8 cellular contexts compared by ENCODE assay signal in genomic region chr7:73701357-73701995, GRCh38. TPM values are rescaled to one million over a fixed set of nuclear protein-coding genes. Genes with fewer than 3 reads are reported as not detected.
DNase-seq lines count a peak whose midpoint lies in the region; ATAC-seq and TF ChIP-seq lines count a peak whose summit lies in the region.

No MANE protein-coding gene starts in this region.

- DNase-seq in A673 (ENCODE audit: low spot score) (peak; percentile 58), ELR (ENCODE audit: low read depth) (peak; percentile 78), colonic mucosa (peak; percentile 74), mucosa of descending colon (peak in 2 of 3 donors; percentile 79 to 81), activated gamma-delta T cell treated with Interleukin-2 at 50 U/mL for 16 hours (no peak), NCI-H2029 treated with DMSO at 0.1 percent for 48 hours (lab: John Stamatoyannopoulos, UW) (no peak)

- H3K27ac ChIP-seq in A673 (ENCODE audit: low read depth, low read length, poor library complexity, severe bottlenecking) (peak overlapping the region; percentile 68), OCI-LY3 (ENCODE audit: low read length) (no peak overlapping the region), colonic mucosa (no peak overlapping the region)

- CTCF ChIA-PET in A673 (lab: Charles Lee) = interaction anchor here (0.6 to 1.1 kb wide), 2 partner anchors 8 to 203 kb away, joined by 3 to 15 read pairs; no protein-coding TSS in a partner anchor

- H3K79me2 ChIP-seq in OCI-LY3 (ENCODE audit: low read length) = no peaks in the 10 kb centered on the region

- no peak overlapping the region for H2AFZ ChIP-seq in OCI-LY3 (ENCODE audit: low read depth, low read length)

- H3K27me3 ChIP-seq in A673 (replicated peaks; ENCODE audit: insufficient read depth, low read depth, low read length, poor library complexity) (no peaks in the 10 kb centered on the region), OCI-LY3 (ENCODE audit: low read depth, low read length) (no peaks in the 10 kb centered on the region), colonic mucosa (no peaks in the 10 kb centered on the region)

- intact Hi-C loops in A673 (cut with micrococcal nuclease; ENCODE audit: unreplicated experiment) (no loop called here), colonic mucosa (cut with DNase I) (no loop called here), mucosa of descending colon (cut with DNase I, micrococcal nuclease) (no loop called here)

- H3K9me3 ChIP-seq in A673 (ENCODE audit: low read depth, low read length, poor library complexity, severe bottlenecking) (no peaks in the 10 kb centered on the region), OCI-LY3 (ENCODE audit: insufficient read depth, low read length) (no peaks in the 10 kb centered on the region), colonic mucosa (no peaks in the 10 kb centered on the region), mucosa of descending colon (no peaks in the 10 kb centered on the region)

- peak; percentile 58 for TF ChIP-seq CTCF in A673 (conservative IDR thresholded peaks at IDR 0.05; ENCODE audit: low read depth, low read length)
- peak; percentile 32 for TF ChIP-seq CTCF in OCI-LY3 (IDR thresholded peaks at IDR 0.05; ENCODE audit: low read depth, low read length)
- peak; percentile 41 for TF ChIP-seq CTCF in colonic mucosa (IDR thresholded peaks at IDR 0.05)
- peak; percentile 55 for TF ChIP-seq CTCF in mucosa of descending colon (IDR thresholded peaks at IDR 0.05)

- POLR2A ChIA-PET in A673 (lab: Charles Lee; ENCODE audit: low non-redundant PET) = no interaction called here

- peak; percentile 75 for ATAC-seq in mucosa of descending colon
- ATAC-seq in GM21423 (IDR thresholded peaks at IDR 0.05; ENCODE audit: unreplicated experiment) = no peak

- no peak overlapping the region for H3K4me2 ChIP-seq in OCI-LY3 (ENCODE audit: low read length)

- no peaks in the 10 kb centered on the region; the same call in 1 of the 2 replicates for H4K20me1 ChIP-seq in OCI-LY3 (ENCODE audit: insufficient read depth, low read length)

- BruUV-seq in A673 (replicated peaks; lab: Mats Ljungman, UMichigan) = TSS peak; percentile 25

- H3K36me3 ChIP-seq in A673 (ENCODE audit: insufficient read depth, low read length, poor library complexity, severe bottlenecking) = peaks cover 66% of the 10 kb centered on the region
- H3K36me3 ChIP-seq in OCI-LY3 (replicated peaks; ENCODE audit: low read depth, low read length) = peaks cover 25% of the 10 kb centered on the region
- H3K36me3 ChIP-seq in colonic mucosa = no peaks in the 10 kb centered on the region
- H3K36me3 ChIP-seq in mucosa of descending colon (ENCODE audit: low read depth) = no peaks in the 10 kb centered on the region

- H3K9ac ChIP-seq in OCI-LY3 (ENCODE audit: low read length) = no peak overlapping the region
- H3K9ac ChIP-seq in colonic mucosa (ENCODE audit: low read depth in 2 of 2, low read length in 2 of 2) = no peak overlapping the region

- H3K4me1 ChIP-seq in A673 (ENCODE audit: insufficient read depth, low read length, poor library complexity, severe bottlenecking) = peaks cover 34% of the 10 kb centered on the region
- H3K4me1 ChIP-seq in OCI-LY3 (ENCODE audit: low read length) = no peaks in the 10 kb centered on the region
- no peaks in the 10 kb centered on the region for H3K4me1 ChIP-seq in colonic mucosa
- no peaks in the 10 kb centered on the region for H3K4me1 ChIP-seq in mucosa of descending colon (ENCODE audit: low read depth)

- no peak overlapping the region for H3K4me3 ChIP-seq in A673 (ENCODE audit: low read depth, low read length, poor library complexity, severe bottlenecking)
- H3K4me3 ChIP-seq in OCI-LY3 (ENCODE audit: low read length) = no peak overlapping the region
- no peak overlapping the region for H3K4me3 ChIP-seq in colonic mucosa
- H3K4me3 ChIP-seq in mucosa of descending colon = no peak overlapping the region

RNA-seq across cellular contexts. Expression of gene STX1A, which starts 18.0 kb away (rescaled TPM):
- total RNA-seq in A673 (2021) (37.8 and 47.1 TPM in 2 replicates), colonic mucosa (1 to 10 TPM; 7.0 to 7.2 TPM), mucosa of descending colon (10 to 100 TPM in 1 of 3 donors, 1 to 10 TPM in 2; 5.2 to 23.9 (median 6.1) TPM)

RNA-seq across cellular contexts. Expression of gene BUD23, which starts 18.1 kb away (rescaled TPM):
- total RNA-seq in A673 (2021) = 133 and 138 TPM in 2 replicates
- 10 to 100 TPM; 46.4 to 79.5 TPM for total RNA-seq in colonic mucosa
- total RNA-seq in mucosa of descending colon = 10 to 100 TPM; 38.4 to 61.2 (median 43.0) TPM

RNA-seq across cellular contexts. Expression of gene DNAJC30, which starts 18.2 kb away (rescaled TPM):
- total RNA-seq in A673 (2021) (11.1 and 11.8 TPM in 2 replicates), colonic mucosa (10 to 100 TPM in 1 of 2 donors, 1 to 10 TPM in 1; 9.7 to 15.1 TPM), mucosa of descending colon (10 to 100 TPM in 2 of 3 donors, 1 to 10 TPM in 1; 8.7 to 10.5 (median 10.2) TPM)

RNA-seq across cellular contexts. Expression of gene VPS37D, which starts 33.8 kb away (rescaled TPM):
- total RNA-seq in A673 (2021) (8.7 and 10.1 TPM in 2 replicates), colonic mucosa (1 to 10 TPM in 1 of 2 donors, under 1 TPM in 1; 0.62 to 2.0 TPM), mucosa of descending colon (1 to 10 TPM in 1 of 3 donors, under 1 TPM in 1, not detected in 1; 0.48 to 3.3 TPM)

RNA-seq across cellular contexts. Expression of gene ABHD11, which starts 37.1 kb away (rescaled TPM):
- total RNA-seq in A673 (2021) (20.7 and 22.9 TPM in 2 replicates), colonic mucosa (100 to 1,000 TPM; 109 to 123 TPM), mucosa of descending colon (100 to 1,000 TPM in 1 of 3 donors, 10 to 100 TPM in 2; 55.3 to 115 (median 97.3) TPM)

Comparison
In these comparisons a context has a peak if more than half of its experiments do, and no peak if none do; other contexts are left out.
1. DNase-seq: peak in A673 (single experiment), ELR (single experiment), colonic mucosa (single experiment) and mucosa of descending colon (2 of 3); none in activated gamma-delta T cell treated with Interleukin-2 at 50 U/mL for 16 hours (single experiment) and NCI-H2029 treated with DMSO at 0.1 percent for 48 hours (single experiment).
2. Peak in every context shown above with its lines, with median percentiles within 50 percentile points of each other: CTCF ChIP-seq.